In the genomic region with DNA sequence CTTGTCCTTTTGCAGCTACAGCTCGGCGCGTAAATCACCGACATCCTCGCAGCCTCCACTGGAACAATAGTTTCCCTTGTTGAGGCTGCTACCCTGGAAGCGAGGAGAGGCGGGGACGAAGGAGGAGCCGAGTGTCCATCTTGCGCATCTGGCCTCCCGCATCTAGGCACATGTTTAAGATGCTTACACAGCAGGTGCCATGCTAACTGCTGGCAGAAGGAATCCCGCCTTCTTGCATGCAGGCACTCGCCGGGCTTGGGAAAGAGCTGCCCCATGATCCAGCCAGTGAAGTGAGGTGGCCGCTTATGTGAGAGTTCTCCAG, we compare ENCODE assay signal across 28 cellular contexts.
"Had no signal": no experiment of that assay in that cellular context is flagged by ENCODE, and none has a peak within 500 bp of the region (broad histone marks: within the 10 kb centered on the region; RNA-seq: fewer than 3 reads in every experiment).

No MANE protein-coding gene starts in this region.

- H3K9me3 ChIP-seq: adrenal gland, breast epithelium, Peyer's patch, SJSA1 had no signal

- H3K4me2 ChIP-seq: KMS-11 had no signal

- H3K27ac ChIP-seq: adrenal gland, breast epithelium, KMS-11, Peyer's patch, SJSA1 had no signal

- H3K9ac ChIP-seq: KMS-11 had no signal

- H3K4me3 ChIP-seq: adrenal gland, breast epithelium, Peyer's patch, SJSA1 had no signal

- DNase-seq: activated CD4-positive, alpha-beta T cell treated with anti-CD3 and anti-CD28 coated beads for 48 hours; activated CD4-positive, alpha-beta T cell treated with anti-CD3 and anti-CD28 coated beads, Interleukin-2, amount 50 U/mL, for 4 hours; activated CD4-positive, CD25-positive, alpha-beta regulatory T cell treated with anti-CD3 and anti-CD28 coated beads, Interleukin-2, amount 50 U/mL, for 72 hours; activated CD8-positive, alpha-beta memory T cell treated with anti-CD3 and anti-CD28 coated beads, Interleukin-2, amount 50 U/mL, for 48 hours; activated CD8-positive, alpha-beta T cell treated with anti-CD3 and anti-CD28 coated beads, Interleukin-2, amount 10 ng/mL, durations not matched to agents 7 days and 5 days; activated naive CD4-positive, alpha-beta T cell treated with anti-CD3 and anti-CD28 coated beads, Interleukin-2, amount 50 U/mL, for 16 hours; activated naive CD8-positive, alpha-beta T cell treated with anti-CD3 and anti-CD28 coated beads, Interleukin-2, amount 10 ng/mL, durations not matched to agents 7 days and 5 days; activated T-cell treated with anti-CD3 and anti-CD28 coated beads, Interleukin-2, amount 50 U/mL, for 1 hour; adrenal gland; central memory CD4-positive, alpha-beta T cell; MV-4-11; NCI-H1092 treated with DMSO at 0.1 percent for 48 hours; NCI-H1417 treated with DMSO at 0.1 percent for 48 hours; NCI-H1694; NCI-H2029; NCI-H2107; NCI-H2171 treated with DMSO at 0.1 percent for 48 hours; NCI-H345; NCI-H510A treated with DMSO at 0.1 percent for 48 hours; NCI-H69; Peyer's patch; SHP77; SW 1271 had no signal

- H3K4me1 Mint-ChIP-seq: activated naive CD8-positive, alpha-beta T cell treated with anti-CD3 and anti-CD28 coated beads, Interleukin-2, amount 10 ng/mL, durations not matched to agents 7 days and 5 days had no signal

- H3K27me3 ChIP-seq: adrenal gland, breast epithelium, Peyer's patch, SJSA1 had no signal

- H3K4me1 ChIP-seq: adrenal gland, breast epithelium, Peyer's patch, SJSA1 had no signal

- H3K4me3 Mint-ChIP-seq: activated CD8-positive, alpha-beta T cell treated with anti-CD3 and anti-CD28 coated beads, Interleukin-2, amount 10 ng/mL, durations not matched to agents 7 days and 5 days; activated naive CD8-positive, alpha-beta T cell treated with anti-CD3 and anti-CD28 coated beads, Interleukin-2, amount 10 ng/mL, durations not matched to agents 7 days and 5 days; T-helper 1 cell treated with Interleukin-12 subunit alpha and Interleukin-12 subunit beta and Interleukin-4 antibody, amounts not matched to agents 30 μg/mL and 1 μg/mL, for 36 hours had no signal

- H3K9me3 Mint-ChIP-seq: T-helper 1 cell treated with Interleukin-12 subunit alpha and Interleukin-12 subunit beta and Interleukin-4 antibody, amounts not matched to agents 30 μg/mL and 1 μg/mL, for 36 hours had no signal

- ATAC-seq: activated CD8-positive, alpha-beta T cell treated with anti-CD3 and anti-CD28 coated beads, Interleukin-2, amount 10 ng/mL, durations not matched to agents 7 days and 5 days; SK-N-SH treated with all-trans-retinoic acid at 6 μM for 48 hours had no signal

- H3K36me3 ChIP-seq: adrenal gland, breast epithelium, Peyer's patch, SJSA1 had no signal

- H3K27me3 Mint-ChIP-seq: activated naive CD8-positive, alpha-beta T cell treated with anti-CD3 and anti-CD28 coated beads, Interleukin-2, amount 10 ng/mL, durations not matched to agents 7 days and 5 days had no signal

- H3K27ac Mint-ChIP-seq: activated CD8-positive, alpha-beta T cell treated with anti-CD3 and anti-CD28 coated beads, Interleukin-2, amount 10 ng/mL, durations not matched to agents 7 days and 5 days; activated naive CD8-positive, alpha-beta T cell treated with anti-CD3 and anti-CD28 coated beads, Interleukin-2, amount 10 ng/mL, durations not matched to agents 7 days and 5 days; T-helper 1 cell treated with Interleukin-12 subunit alpha and Interleukin-12 subunit beta and Interleukin-4 antibody, amounts not matched to agents 30 μg/mL and 1 μg/mL, for 36 hours had no signal
